8 cellular contexts compared by ENCODE assay signal in the genomic region with DNA sequence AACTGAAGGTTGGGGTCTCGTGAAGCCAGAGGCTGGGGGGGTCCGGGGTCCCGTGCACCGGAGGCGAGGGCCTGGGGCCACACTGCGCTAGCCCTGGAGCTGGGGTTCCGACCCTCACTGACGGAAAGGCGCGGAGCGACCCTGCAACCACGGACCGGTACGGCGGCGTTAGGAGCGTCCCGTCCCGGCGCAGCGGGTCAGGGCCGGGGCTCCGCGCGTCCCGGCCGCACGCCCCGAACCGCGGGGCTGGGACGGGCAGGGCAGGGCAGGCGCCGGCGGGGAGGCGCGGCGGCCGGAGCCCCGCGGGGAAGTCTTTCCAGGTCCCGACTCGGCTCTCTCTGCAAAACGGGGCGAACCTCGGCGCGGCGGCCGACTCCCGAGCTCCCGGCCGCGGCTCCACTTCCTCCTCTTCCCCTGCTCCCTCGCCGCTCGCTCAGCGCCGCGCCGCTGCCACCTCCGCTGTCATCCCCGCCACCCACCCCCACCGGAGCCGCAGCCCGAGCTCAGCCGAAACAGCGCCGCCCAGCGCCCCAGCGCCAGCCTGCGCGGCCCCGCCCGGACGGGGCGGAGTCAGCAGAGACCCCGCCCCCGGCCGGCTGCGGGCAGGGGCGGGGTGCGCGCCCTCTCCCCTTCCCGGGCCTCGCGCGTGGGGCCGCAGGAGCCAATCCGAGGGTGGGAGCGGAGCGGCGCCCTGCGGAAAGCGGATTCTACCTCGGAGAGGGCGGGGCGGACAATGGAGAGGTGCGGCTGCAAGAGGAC. TPM values are rescaled to one million over a fixed set of nuclear protein-coding genes. Genes with fewer than 3 reads are reported as not detected.
DNase-seq lines count a peak whose midpoint lies in the region; ATAC-seq and TF ChIP-seq lines count a peak whose summit lies in the region.

A gene with protein sequence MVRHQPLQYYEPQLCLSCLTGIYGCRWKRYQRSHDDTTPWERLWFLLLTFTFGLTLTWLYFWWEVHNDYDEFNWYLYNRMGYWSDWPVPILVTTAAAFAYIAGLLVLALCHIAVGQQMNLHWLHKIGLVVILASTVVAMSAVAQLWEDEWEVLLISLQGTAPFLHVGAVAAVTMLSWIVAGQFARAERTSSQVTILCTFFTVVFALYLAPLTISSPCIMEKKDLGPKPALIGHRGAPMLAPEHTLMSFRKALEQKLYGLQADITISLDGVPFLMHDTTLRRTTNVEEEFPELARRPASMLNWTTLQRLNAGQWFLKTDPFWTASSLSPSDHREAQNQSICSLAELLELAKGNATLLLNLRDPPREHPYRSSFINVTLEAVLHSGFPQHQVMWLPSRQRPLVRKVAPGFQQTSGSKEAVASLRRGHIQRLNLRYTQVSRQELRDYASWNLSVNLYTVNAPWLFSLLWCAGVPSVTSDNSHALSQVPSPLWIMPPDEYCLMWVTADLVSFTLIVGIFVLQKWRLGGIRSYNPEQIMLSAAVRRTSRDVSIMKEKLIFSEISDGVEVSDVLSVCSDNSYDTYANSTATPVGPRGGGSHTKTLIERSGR (minus strand): TSS at position 509 of the 759 bp plus-strand sequence. CDS start 48,206 bp downstream, outside the sequence.

- TF ChIP-seq CTCF in AG10803 (conservative IDR thresholded peaks at IDR 0.05; ENCODE audit: low read length) (peak; percentile 32), colonic mucosa (IDR thresholded peaks at IDR 0.05) (peak; percentile 20)

- no peak within 1 kb of the TSS for H3K27ac ChIP-seq in colonic mucosa

- H3K9me3 ChIP-seq in colonic mucosa = no peaks in the 10 kb centered on the region

- DNase-seq in AG10803 (ENCODE audit: low read depth) (peak; percentile 69), NCI-H446 treated with DMSO at 0.1 percent for 48 hours (lab: John Stamatoyannopoulos, UW) (peak; percentile 48), colonic mucosa (peak; percentile 76), left lobe of liver (ENCODE audit: low spot score) (peak; percentile 81)
- peak; percentile 76 to 79 for DNase-seq in activated CD4-positive, alpha-beta T cell treated with anti-CD3 and anti-CD28 coated beads for 24 hours (ENCODE audit: low read depth in 2 of 2)
- DNase-seq in stimulated activated CD4-positive, alpha-beta T cell treated with anti-CD3 and anti-CD28 coated beads, Interleukin-2, amount 100 ng/mL, for 24 hours = peak; percentile 84 to 88

- peaks cover 9% of the 10 kb centered on the region for H3K27me3 ChIP-seq in colonic mucosa

- H3K4me3 ChIP-seq in AG10803 (ENCODE audit: low read length) (peak within 1 kb of the TSS; percentile 86), colonic mucosa (peak within 1 kb of the TSS; percentile 56)

- intact Hi-C loops in colonic mucosa (cut with DNase I) = loop anchor here (10.0 kb wide), 1 partner anchor 251 kb away; no protein-coding TSS in a partner anchor

- no peaks in the 10 kb centered on the region for H3K4me1 ChIP-seq in colonic mucosa

- peak; percentile 80 for ATAC-seq in GM19025 (IDR thresholded peaks at IDR 0.05; ENCODE audit: low read depth, unreplicated experiment)
- ATAC-seq in HG03354 (IDR thresholded peaks at IDR 0.05; ENCODE audit: poor library complexity, severe bottlenecking, unreplicated experiment) = peak; percentile 80
- ATAC-seq in left lobe of liver = peak; percentile 96

- no peaks in the 10 kb centered on the region for H3K36me3 ChIP-seq in colonic mucosa

- peak within 1 kb of the TSS; percentile 51 to 83 for H3K9ac ChIP-seq in colonic mucosa (ENCODE audit: low read depth in 2 of 2, low read length in 2 of 2)

RNA-seq across cellular contexts. Expression of the gene that starts here (rescaled TPM):
- total RNA-seq in colonic mucosa (1 to 10 TPM; 2.6 to 4.1 TPM), left lobe of liver (9.1 TPM)
